Comparison of ENCODE assay signal across 3 cellular contexts in the genomic region with DNA sequence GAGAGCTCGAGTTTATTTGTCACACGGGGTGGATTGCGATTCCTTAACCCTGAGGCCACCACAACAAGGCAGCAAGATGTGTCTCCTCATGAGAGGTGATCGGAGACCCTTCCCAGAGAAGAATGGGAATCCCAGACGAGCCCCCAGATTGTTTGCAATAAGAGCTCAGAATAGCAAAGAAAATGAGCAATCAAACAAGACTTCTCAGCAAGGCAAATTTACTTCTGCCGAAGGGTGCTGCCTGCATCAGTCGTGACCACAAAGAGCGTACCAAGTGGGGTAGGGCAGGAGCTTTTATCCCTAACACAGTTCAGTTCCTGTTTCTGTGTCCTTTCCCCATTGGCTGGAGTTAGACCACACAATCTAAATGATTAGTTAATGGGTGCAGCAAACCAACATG.
TF ChIP-seq lines count a peak whose summit lies in the region.

No MANE protein-coding gene starts in this region.

TF ChIP-seq in GM23338, 12 proteins besides CTCF, POLR2A, EP300 and RAD21 (continued from another document and continues in another):
- no peak for TF ChIP-seq ZNF331 (CRISPR knock-in tag; IDR thresholded peaks at IDR 0.05; ENCODE audit: low read depth)
- TF ChIP-seq REST (IDR thresholded peaks at IDR 0.05; ENCODE audit: unreplicated experiment) = no peak
- no peak for TF ChIP-seq STAT1 (IDR thresholded peaks at IDR 0.05; ENCODE audit: unreplicated experiment)
- TF ChIP-seq EZH2 (IDR thresholded peaks at IDR 0.05; ENCODE audit: low read depth, unreplicated experiment) = no peak

TF ChIP-seq in HEK293, 187 proteins besides CTCF, POLR2A, EP300 and RAD21 (continued from another document):
- TF ChIP-seq SETDB1 (IDR thresholded peaks at IDR 0.05; ENCODE audit: insufficient read length, low read length) (peak; percentile 80), YY2 (tag by site-specific recombination; IDR thresholded peaks at IDR 0.05) (no peak)
TF ChIP-seq in HEK293: peak in this region for 1.

TF ChIP-seq in SK-N-SH, 30 proteins besides CTCF, POLR2A, EP300 and RAD21:
- TF ChIP-seq REST (IDR thresholded peaks at IDR 0.05; ENCODE audit: low read depth, low read length) (no peak), NRF1 (IDR thresholded peaks at IDR 0.05; ENCODE audit: low read depth, low read length) (no peak), USF1 (IDR thresholded peaks at IDR 0.05; ENCODE audit: borderline replicate concordance, low read depth) (no peak), SMC3 (IDR thresholded peaks at IDR 0.05; ENCODE audit: low read depth, low read length) (no peak), TCF12 (IDR thresholded peaks at IDR 0.05) (no peak), ELF1 (IDR thresholded peaks at IDR 0.05) (no peak), FOSL2 (IDR thresholded peaks at IDR 0.05; ENCODE audit: borderline replicate concordance, low read depth) (no peak), POLR2AphosphoS5 (IDR thresholded peaks at IDR 0.05; ENCODE audit: low read depth, low read length) (no peak), RXRA (IDR thresholded peaks at IDR 0.05; ENCODE audit: borderline replicate concordance, low read depth) (no peak), FOXM1 (IDR thresholded peaks at IDR 0.05; ENCODE audit: low read depth) (no peak)
